1 cellular context compared by ENCODE assay signal in the genomic region with DNA sequence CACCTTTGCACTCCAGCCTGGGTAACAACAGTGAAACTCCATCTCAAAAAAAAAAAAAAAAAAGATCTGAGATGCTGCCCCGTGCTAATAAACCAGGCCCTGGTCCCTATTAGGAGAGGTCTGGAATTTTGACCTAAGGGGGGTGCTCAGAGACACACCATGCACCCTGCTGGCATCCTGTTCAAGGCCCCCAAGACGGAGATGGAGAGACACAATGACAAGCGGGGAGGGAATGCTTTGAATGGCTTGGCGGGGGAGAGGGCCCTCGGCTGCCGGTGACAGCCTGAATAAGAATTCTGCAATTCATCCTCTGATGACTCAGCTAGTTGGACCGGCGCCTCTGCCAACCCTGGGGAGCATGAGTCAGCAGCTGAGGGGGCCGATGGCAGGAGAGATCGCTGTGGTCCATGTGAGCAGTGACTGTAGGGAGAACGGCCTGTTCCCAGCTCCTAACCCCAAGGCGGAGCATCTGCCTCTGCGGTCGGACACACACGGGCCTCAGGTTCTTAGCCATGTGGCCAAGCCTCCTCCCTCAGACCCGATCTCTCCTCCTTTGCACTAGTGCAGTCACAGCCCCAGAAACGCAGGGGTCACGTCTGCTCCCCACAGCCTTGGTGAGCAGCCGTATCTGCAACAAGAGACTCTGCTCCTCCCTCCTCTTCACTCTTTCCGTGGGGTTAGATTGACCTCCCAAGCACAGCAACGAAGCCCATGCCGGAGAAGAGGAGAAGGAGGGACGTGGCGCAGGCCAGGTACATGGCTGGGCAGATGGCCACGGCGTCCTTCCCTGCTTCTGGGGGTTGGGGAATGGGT.
A peak's percentile ranks its signal among the peaks of the same experiment; 100 is the strongest.
TF ChIP-seq lines count a peak whose summit lies in the region.

No MANE protein-coding gene starts in this region.

TF ChIP-seq in HepG2, 621 proteins besides CTCF, POLR2A, EP300 and RAD21 (continued from another document and continues in another):
- TF ChIP-seq, protein P1, sequence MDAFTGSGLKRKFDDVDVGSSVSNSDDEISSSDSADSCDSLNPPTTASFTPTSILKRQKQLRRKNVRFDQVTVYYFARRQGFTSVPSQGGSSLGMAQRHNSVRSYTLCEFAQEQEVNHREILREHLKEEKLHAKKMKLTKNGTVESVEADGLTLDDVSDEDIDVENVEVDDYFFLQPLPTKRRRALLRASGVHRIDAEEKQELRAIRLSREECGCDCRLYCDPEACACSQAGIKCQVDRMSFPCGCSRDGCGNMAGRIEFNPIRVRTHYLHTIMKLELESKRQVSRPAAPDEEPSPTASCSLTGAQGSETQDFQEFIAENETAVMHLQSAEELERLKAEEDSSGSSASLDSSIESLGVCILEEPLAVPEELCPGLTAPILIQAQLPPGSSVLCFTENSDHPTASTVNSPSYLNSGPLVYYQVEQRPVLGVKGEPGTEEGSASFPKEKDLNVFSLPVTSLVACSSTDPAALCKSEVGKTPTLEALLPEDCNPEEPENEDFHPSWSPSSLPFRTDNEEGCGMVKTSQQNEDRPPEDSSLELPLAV (CRISPR knock-in tag; conservative IDR thresholded peaks at IDR 0.05; ENCODE audit: low read depth): no peak
- TF ChIP-seq CEBPZ (IDR thresholded peaks at IDR 0.05; ENCODE audit: low read length) (no peak), TAF15 (IDR thresholded peaks at IDR 0.05; ENCODE audit: low read depth, low read length, poor library complexity, severe bottlenecking) (no peak), NFIC (IDR thresholded peaks at IDR 0.05; ENCODE audit: low read length) (no peak), AKAP8 (CRISPR knock-in tag; IDR thresholded peaks at IDR 0.05) (no peak), ZNF678 (CRISPR knock-in tag; IDR thresholded peaks at IDR 0.05) (no peak), PRDM4 (CRISPR knock-in tag; IDR thresholded peaks at IDR 0.05; ENCODE audit: borderline replicate concordance) (no peak), ZFP90 (CRISPR knock-in tag; IDR thresholded peaks at IDR 0.05; ENCODE audit: borderline replicate concordance) (no peak), POGZ (CRISPR knock-in tag; IDR thresholded peaks at IDR 0.05) (peak; percentile 53), GPBP1L1 (CRISPR knock-in tag; IDR thresholded peaks at IDR 0.05) (no peak), RBM39 (IDR thresholded peaks at IDR 0.05; ENCODE audit: low read depth, low read length, poor library complexity, severe bottlenecking) (no peak), SOX13 (IDR thresholded peaks at IDR 0.05) (no peak), SOX13 (CRISPR knock-in tag; conservative IDR thresholded peaks at IDR 0.05 in 1 of 2, IDR thresholded peaks at IDR 0.05 in 1 of 2) (peak in 1 of 2 experiments; percentile 64; a peak in 1 of 4 replicates), ZBTB8A (CRISPR knock-in tag; IDR thresholded peaks at IDR 0.05; ENCODE audit: borderline replicate concordance, low read depth) (no peak), ZBTB2 (CRISPR knock-in tag; IDR thresholded peaks at IDR 0.05; ENCODE audit: low read depth) (no peak), ZSCAN29 (CRISPR knock-in tag; conservative IDR thresholded peaks at IDR 0.05) (no peak), RFXANK (CRISPR knock-in tag; IDR thresholded peaks at IDR 0.05) (no peak), ATM (IDR thresholded peaks at IDR 0.05; ENCODE audit: borderline replicate concordance) (no peak), SNAPC2 (CRISPR knock-in tag; IDR thresholded peaks at IDR 0.05) (no peak), ZNF652 (CRISPR knock-in tag; IDR thresholded peaks at IDR 0.05; ENCODE audit: borderline replicate concordance, low read depth) (no peak), ZNF709 (CRISPR knock-in tag; IDR thresholded peaks at IDR 0.05) (no peak), ZSCAN21 (CRISPR knock-in tag; IDR thresholded peaks at IDR 0.05; ENCODE audit: borderline replicate concordance) (no peak), MTERF4 (CRISPR knock-in tag; IDR thresholded peaks at IDR 0.05) (0 out of 2 replicates have a peak, but pooled peaks have one; percentile 70), JUNB (CRISPR knock-in tag; IDR thresholded peaks at IDR 0.05; ENCODE audit: borderline replicate concordance) (no peak; the same call in 1 of the 2 replicates), ZNF775 (CRISPR knock-in tag; IDR thresholded peaks at IDR 0.05; ENCODE audit: borderline replicate concordance) (no peak), ELF3 (CRISPR knock-in tag; IDR thresholded peaks at IDR 0.05) (peak; percentile 67), ZNF737 (CRISPR knock-in tag; IDR thresholded peaks at IDR 0.05; ENCODE audit: borderline replicate concordance) (no peak), IRF2 (CRISPR knock-in tag; IDR thresholded peaks at IDR 0.05) (peak; percentile 72), KDM4B (CRISPR knock-in tag; IDR thresholded peaks at IDR 0.05) (no peak), ZKSCAN5 (CRISPR knock-in tag; IDR thresholded peaks at IDR 0.05) (no peak), FOXC1 (CRISPR knock-in tag; IDR thresholded peaks at IDR 0.05; ENCODE audit: borderline replicate concordance) (0 out of 2 replicates have a peak, but pooled peaks have one; percentile 52), NR2C2 (CRISPR knock-in tag; IDR thresholded peaks at IDR 0.05; ENCODE audit: borderline replicate concordance) (0 out of 2 replicates have a peak, but pooled peaks have one; percentile 13), ZNF768 (CRISPR knock-in tag; IDR thresholded peaks at IDR 0.05) (no peak)
- TF ChIP-seq, protein P2, sequence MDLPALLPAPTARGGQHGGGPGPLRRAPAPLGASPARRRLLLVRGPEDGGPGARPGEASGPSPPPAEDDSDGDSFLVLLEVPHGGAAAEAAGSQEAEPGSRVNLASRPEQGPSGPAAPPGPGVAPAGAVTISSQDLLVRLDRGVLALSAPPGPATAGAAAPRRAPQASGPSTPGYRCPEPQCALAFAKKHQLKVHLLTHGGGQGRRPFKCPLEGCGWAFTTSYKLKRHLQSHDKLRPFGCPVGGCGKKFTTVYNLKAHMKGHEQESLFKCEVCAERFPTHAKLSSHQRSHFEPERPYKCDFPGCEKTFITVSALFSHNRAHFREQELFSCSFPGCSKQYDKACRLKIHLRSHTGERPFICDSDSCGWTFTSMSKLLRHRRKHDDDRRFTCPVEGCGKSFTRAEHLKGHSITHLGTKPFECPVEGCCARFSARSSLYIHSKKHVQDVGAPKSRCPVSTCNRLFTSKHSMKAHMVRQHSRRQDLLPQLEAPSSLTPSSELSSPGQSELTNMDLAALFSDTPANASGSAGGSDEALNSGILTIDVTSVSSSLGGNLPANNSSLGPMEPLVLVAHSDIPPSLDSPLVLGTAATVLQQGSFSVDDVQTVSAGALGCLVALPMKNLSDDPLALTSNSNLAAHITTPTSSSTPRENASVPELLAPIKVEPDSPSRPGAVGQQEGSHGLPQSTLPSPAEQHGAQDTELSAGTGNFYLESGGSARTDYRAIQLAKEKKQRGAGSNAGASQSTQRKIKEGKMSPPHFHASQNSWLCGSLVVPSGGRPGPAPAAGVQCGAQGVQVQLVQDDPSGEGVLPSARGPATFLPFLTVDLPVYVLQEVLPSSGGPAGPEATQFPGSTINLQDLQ (CRISPR knock-in tag; IDR thresholded peaks at IDR 0.05): no peak; the same call in 1 of the 2 replicates
- TF ChIP-seq, protein P3, sequence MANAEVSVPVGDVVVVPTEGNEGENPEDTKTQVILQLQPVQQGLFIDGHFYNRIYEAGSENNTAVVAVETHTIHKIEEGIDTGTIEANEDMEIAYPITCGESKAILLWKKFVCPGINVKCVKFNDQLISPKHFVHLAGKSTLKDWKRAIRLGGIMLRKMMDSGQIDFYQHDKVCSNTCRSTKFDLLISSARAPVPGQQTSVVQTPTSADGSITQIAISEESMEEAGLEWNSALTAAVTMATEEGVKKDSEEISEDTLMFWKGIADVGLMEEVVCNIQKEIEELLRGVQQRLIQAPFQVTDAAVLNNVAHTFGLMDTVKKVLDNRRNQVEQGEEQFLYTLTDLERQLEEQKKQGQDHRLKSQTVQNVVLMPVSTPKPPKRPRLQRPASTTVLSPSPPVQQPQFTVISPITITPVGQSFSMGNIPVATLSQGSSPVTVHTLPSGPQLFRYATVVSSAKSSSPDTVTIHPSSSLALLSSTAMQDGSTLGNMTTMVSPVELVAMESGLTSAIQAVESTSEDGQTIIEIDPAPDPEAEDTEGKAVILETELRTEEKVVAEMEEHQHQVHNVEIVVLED (CRISPR knock-in tag; IDR thresholded peaks at IDR 0.05; ENCODE audit: borderline replicate concordance): no peak
- TF ChIP-seq, protein P4, sequence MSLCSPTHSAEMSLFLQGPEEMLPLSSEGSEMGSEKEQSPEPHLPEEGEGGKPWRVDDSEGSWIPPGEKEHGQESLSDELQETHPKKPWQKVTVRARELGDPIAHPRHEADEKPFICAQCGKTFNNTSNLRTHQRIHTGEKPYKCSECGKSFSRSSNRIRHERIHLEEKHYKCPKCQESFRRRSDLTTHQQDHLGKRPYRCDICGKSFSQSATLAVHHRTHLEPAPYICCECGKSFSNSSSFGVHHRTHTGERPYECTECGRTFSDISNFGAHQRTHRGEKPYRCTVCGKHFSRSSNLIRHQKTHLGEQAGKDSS (CRISPR knock-in tag; IDR thresholded peaks at IDR 0.05; ENCODE audit: borderline replicate concordance, low read depth): no peak
- TF ChIP-seq, protein P5, sequence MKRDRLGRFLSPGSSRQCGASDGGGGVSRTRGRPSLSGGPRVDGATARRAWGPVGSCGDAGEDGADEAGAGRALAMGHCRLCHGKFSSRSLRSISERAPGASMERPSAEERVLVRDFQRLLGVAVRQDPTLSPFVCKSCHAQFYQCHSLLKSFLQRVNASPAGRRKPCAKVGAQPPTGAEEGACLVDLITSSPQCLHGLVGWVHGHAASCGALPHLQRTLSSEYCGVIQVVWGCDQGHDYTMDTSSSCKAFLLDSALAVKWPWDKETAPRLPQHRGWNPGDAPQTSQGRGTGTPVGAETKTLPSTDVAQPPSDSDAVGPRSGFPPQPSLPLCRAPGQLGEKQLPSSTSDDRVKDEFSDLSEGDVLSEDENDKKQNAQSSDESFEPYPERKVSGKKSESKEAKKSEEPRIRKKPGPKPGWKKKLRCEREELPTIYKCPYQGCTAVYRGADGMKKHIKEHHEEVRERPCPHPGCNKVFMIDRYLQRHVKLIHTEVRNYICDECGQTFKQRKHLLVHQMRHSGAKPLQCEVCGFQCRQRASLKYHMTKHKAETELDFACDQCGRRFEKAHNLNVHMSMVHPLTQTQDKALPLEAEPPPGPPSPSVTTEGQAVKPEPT (CRISPR knock-in tag; IDR thresholded peaks at IDR 0.05; ENCODE audit: low read depth): no peak
